ENCODE assay signal across 30 cellular contexts in genomic region chr7:123729217-123729578, GRCh38. TPM values are rescaled to one million over a fixed set of nuclear protein-coding genes. Genes with fewer than 3 reads are reported as not detected.
DNase-seq lines count a peak whose midpoint lies in the region; ATAC-seq, FAIRE-seq and TF ChIP-seq lines count a peak whose summit lies in the region.
"Had no signal": no experiment of that assay in that cellular context is flagged by ENCODE, and none has a peak within 500 bp of the region (broad histone marks: within the 10 kb centered on the region; RNA-seq: fewer than 3 reads in every experiment).

No MANE protein-coding gene starts in this region.

- no peak overlapping the region for H2AFZ ChIP-seq in K562 (ENCODE audit: low read depth, low read length)

- H3K4me3 ChIP-seq in K562: no peak overlapping the region
- no peak overlapping the region for H3K4me3 ChIP-seq in tibial nerve
- H3K4me3 ChIP-seq: A549; BLaER1; BLaER1 treated with 17β-estradiol and CSF1 and Interleukin-3, amounts not matched to agents 10 nM and 100 nM had no signal

- H3K36me3 ChIP-seq in K562 (ENCODE audit: control insufficient read depth, insufficient read depth, low read length) (peaks cover 17% of the 10 kb centered on the region), tibial nerve (no peaks in the 10 kb centered on the region)
- H3K36me3 ChIP-seq: BE2C had no signal

- no peaks in the 10 kb centered on the region for H3K27me3 ChIP-seq in K562 (ENCODE audit: control insufficient read depth in 2 of 2, insufficient read depth in 2 of 2, low read length in 2 of 2)
- H3K27me3 ChIP-seq in tibial nerve: no peaks in the 10 kb centered on the region
- H3K27me3 ChIP-seq: BE2C; BLaER1; BLaER1 treated with 17β-estradiol and CSF1 and Interleukin-3, amounts not matched to agents 10 nM and 100 nM had no signal

- TF ChIP-seq EP300 in K562 (IDR thresholded peaks at IDR 0.05; ENCODE audit: low read length) (no peak), tibial nerve (IDR thresholded peaks at IDR 0.05) (no peak)

- POLR2A ChIA-PET in K562 (lab: Yijun Ruan, JAX): interaction anchor here (0.9 to 3.0 kb wide), 4 partner anchors 12 to 20 kb away, joined by 3 to 13 read pairs (median 8); partner anchors contain the start of gene WASL

- H3K9me3 ChIP-seq in K562 (replicated peaks; ENCODE audit: control insufficient read depth, insufficient read depth, low read depth, low read length): peaks cover 16% of the 10 kb centered on the region
- peaks cover 0 to 9% (median 0%) of the 10 kb centered on the region in 4 donors for H3K9me3 ChIP-seq in tibial nerve
- H3K9me3 ChIP-seq: BE2C had no signal

- intact Hi-C loops in K562 (cut with micrococcal nuclease): loop anchor here (5.0 kb wide), 1 partner anchor 1838 kb away; no protein-coding TSS in a partner anchor

- no TSS peak for BruUV-seq in K562 (replicated peaks; lab: Mats Ljungman, UMichigan)

- no peaks in the 10 kb centered on the region for H3K9me1 ChIP-seq in K562 (ENCODE audit: control insufficient read depth, insufficient read depth, low read length)

- no peak for DNase-seq in K562 (ENCODE audit: extremely low read depth in 1 of 4, low spot score in 3 of 4)
- DNase-seq in A172 (ENCODE audit: low spot score): no peak
- no peak for DNase-seq in tibial nerve (ENCODE audit: low spot score in 2 of 2)
- DNase-seq: 8988T; ACHN; AML-193; BE2C; C1 segment of cervical spinal cord; Caco-2; Calu3; CD4-positive, alpha-beta memory T cell; CD4-positive, alpha-beta T cell; CD4-positive, CD25-positive, alpha-beta regulatory T cell; CD8-positive, alpha-beta memory T cell; CD8-positive, alpha-beta T cell; COR-L47; DMS 273 treated with DMSO at 0.1 percent for 48 hours; DMS153; DMS53; DMS79; DMS79 treated with DMSO at 0.1 percent for 48 hours; DND-41; EL had no signal

- 0 out of 2 replicates have a peak, but pooled peaks cover 2% of the 10 kb centered on the region for H4K20me1 ChIP-seq in K562 (replicated peaks; ENCODE audit: control insufficient read depth, insufficient read depth, low read length)

- H3K9ac ChIP-seq in K562 (ENCODE audit: insufficient read depth in 1 of 2, low read depth in 2 of 2, low read length in 2 of 2): peak overlapping the region in 1 of 2 experiments; percentile 47; a peak in 1 of 4 replicates
- H3K9ac ChIP-seq: BLaER1; BLaER1 treated with 17β-estradiol and CSF1 and Interleukin-3, amounts not matched to agents 10 nM and 100 nM had no signal

- H3K27ac ChIP-seq in K562 (ENCODE audit: extremely low read depth, low read depth, low read length) (peak overlapping the region; percentile 57; the same call in 2 of the 3 replicates), tibial nerve (no peak overlapping the region)
- H3K27ac ChIP-seq: 22Rv1; BLaER1; BLaER1 treated with 17β-estradiol and CSF1 and Interleukin-3, amounts not matched to agents 10 nM and 100 nM; C4-2B had no signal

- no peak overlapping the region; the same call in 1 of the 2 replicates for H3K4me2 ChIP-seq in K562 (ENCODE audit: insufficient read depth, low read length)
- H3K4me2 ChIP-seq: A549; BLaER1; BLaER1 treated with 17β-estradiol and CSF1 and Interleukin-3, amounts not matched to agents 10 nM and 100 nM had no signal

- in situ Hi-C loops in K562 (cut with MboI): no loop called here

- ATAC-seq in K562: peak; percentile 5
- ATAC-seq: CD8-positive, alpha-beta T cell had no signal

- peaks cover 100% of the 10 kb centered on the region for H3K79me2 ChIP-seq in K562 (ENCODE audit: control insufficient read depth, insufficient read depth, low read length)

- CTCF ChIA-PET in K562 (lab: Yijun Ruan, JAX; ENCODE audit: low intra/inter-chr PET ratio): interaction anchor here (0.6 kb wide), 1 partner anchor 1518 kb away, joined by 3 read pairs; no protein-coding TSS in a partner anchor

- WGBS in K562 (ENCODE audit: insufficient coverage, low coverage, missing lambda C conversion rate): 74% methylated on average over 1 of the region's 1 CpG
- WGBS in tibial nerve, 2 donors: 78 to 83% methylated on average over 1 of the region's 1 CpG

- peaks cover 9 to 13% of the 10 kb centered on the region in 2 experiments; a peak in 4 of 5 replicates for H3K4me1 ChIP-seq in K562 (replicated peaks in 1 of 2; ENCODE audit: control insufficient read depth in 2 of 2, insufficient read depth in 2 of 2, low read length in 2 of 2)
- peaks cover 0 to 48% (median 9%) of the 10 kb centered on the region in 4 donors for H3K4me1 ChIP-seq in tibial nerve
- H3K4me1 ChIP-seq: BE2C had no signal

- TF ChIP-seq RAD21 in K562 (CRISPR knock-in tag; conservative IDR thresholded peaks at IDR 0.05 in 1 of 2, IDR thresholded peaks at IDR 0.05 in 1 of 2): no peak

- TF ChIP-seq POLR2A in K562 (conservative IDR thresholded peaks at IDR 0.05) (no peak), tibial nerve (IDR thresholded peaks at IDR 0.05) (no peak)

- TF ChIP-seq CTCF in K562 (IDR thresholded peaks at IDR 0.05 in 2 of 3, conservative IDR thresholded peaks at IDR 0.05 in 1 of 3; ENCODE audit: insufficient read depth in 2 of 3, low read depth in 1 of 3, low read length in 3 of 3) (no peak), tibial nerve (IDR thresholded peaks at IDR 0.05) (no peak)

- no peak for FAIRE-seq in K562 (lab: Jason Lieb, UNC)
- peak; percentile 78 for FAIRE-seq in islet of Langerhans (lab: Jason Lieb, UNC)
- FAIRE-seq: A549, D721Med had no signal

TF ChIP-seq in K562, 482 proteins besides CTCF, POLR2A, EP300 and RAD21 (continues in another document):
- TF ChIP-seq ZNF695 (CRISPR knock-in tag; IDR thresholded peaks at IDR 0.05): no peak
- no peak for TF ChIP-seq PML (IDR thresholded peaks at IDR 0.05; ENCODE audit: low read length)
- TF ChIP-seq, protein P1, sequence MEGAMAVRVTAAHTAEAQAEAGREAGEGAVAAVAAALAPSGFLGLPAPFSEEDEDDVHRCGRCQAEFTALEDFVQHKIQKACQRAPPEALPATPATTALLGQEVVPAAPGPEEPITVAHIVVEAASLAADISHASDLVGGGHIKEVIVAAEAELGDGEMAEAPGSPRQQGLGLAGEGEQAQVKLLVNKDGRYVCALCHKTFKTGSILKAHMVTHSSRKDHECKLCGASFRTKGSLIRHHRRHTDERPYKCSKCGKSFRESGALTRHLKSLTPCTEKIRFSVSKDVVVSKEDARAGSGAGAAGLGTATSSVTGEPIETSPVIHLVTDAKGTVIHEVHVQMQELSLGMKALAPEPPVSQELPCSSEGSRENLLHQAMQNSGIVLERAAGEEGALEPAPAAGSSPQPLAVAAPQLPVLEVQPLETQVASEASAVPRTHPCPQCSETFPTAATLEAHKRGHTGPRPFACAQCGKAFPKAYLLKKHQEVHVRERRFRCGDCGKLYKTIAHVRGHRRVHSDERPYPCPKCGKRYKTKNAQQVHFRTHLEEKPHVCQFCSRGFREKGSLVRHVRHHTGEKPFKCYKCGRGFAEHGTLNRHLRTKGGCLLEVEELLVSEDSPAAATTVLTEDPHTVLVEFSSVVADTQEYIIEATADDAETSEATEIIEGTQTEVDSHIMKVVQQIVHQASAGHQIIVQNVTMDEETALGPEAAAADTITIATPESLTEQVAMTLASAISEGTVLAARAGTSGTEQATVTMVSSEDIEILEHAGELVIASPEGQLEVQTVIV (CRISPR knock-in tag; IDR thresholded peaks at IDR 0.05; ENCODE audit: borderline replicate concordance): peak; percentile 69; the same call in 1 of the 2 replicates
- TF ChIP-seq, protein P2, sequence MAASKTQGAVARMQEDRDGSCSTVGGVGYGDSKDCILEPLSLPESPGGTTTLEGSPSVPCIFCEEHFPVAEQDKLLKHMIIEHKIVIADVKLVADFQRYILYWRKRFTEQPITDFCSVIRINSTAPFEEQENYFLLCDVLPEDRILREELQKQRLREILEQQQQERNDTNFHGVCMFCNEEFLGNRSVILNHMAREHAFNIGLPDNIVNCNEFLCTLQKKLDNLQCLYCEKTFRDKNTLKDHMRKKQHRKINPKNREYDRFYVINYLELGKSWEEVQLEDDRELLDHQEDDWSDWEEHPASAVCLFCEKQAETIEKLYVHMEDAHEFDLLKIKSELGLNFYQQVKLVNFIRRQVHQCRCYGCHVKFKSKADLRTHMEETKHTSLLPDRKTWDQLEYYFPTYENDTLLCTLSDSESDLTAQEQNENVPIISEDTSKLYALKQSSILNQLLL (CRISPR knock-in tag; IDR thresholded peaks at IDR 0.05; ENCODE audit: borderline replicate concordance): no peak
- peak in 1 of 2 experiments; percentile 1; a peak in 1 of 4 replicates for TF ChIP-seq TBL1XR1 (IDR thresholded peaks at IDR 0.05; ENCODE audit: low read length in 2 of 2)
- TF ChIP-seq ILF3 (IDR thresholded peaks at IDR 0.05; ENCODE audit: borderline replicate concordance): 0 out of 2 replicates have a peak, but pooled peaks have one; percentile 50

RNA-seq across cellular contexts. Expression of gene WASL, which starts 19.6 kb away (rescaled TPM):
- total RNA-seq in K562 (2011; cell fraction: chromatin; rRNA removed; ENCODE audit: low replicate concordance): 10.9 and 28.5 TPM in 2 replicates
- total RNA-seq in K562 (2011; cell fraction: nucleolus; rRNA removed): 10.0 and 12.2 TPM in 2 replicates
- 19.1 and 41.4 TPM in 2 replicates for total RNA-seq in K562 (2011; cell fraction: nucleoplasm; rRNA removed)
- total RNA-seq in K562 (2014; rRNA removed): 4.1 and 5.9 TPM in 2 replicates
- total RNA-seq in K562 (2014; rRNA removed; fragmentation: Illumina TruSeq; extraction: Trizol): 9.6 and 9.9 TPM in 2 replicates
- 8.5 and 8.7 TPM in 2 replicates for total RNA-seq in K562 (2015; rRNA removed; fragmentation: Illumina TruSeq; extraction: Trizol)
- total RNA-seq in K562 (2021): 12.9 and 13.9 TPM in 2 replicates
- 5.6 and 8.3 TPM in 2 replicates for polyA plus RNA-seq in K562 (2011; rRNA removed)
- 2.0 and 2.8 TPM in 2 replicates for polyA plus RNA-seq in K562 (2011; cell fraction: cytosol; rRNA removed)
- 10.4 and 11.6 TPM in 2 replicates for polyA plus RNA-seq in K562 (2011; cell fraction: nucleus; rRNA removed)
- 8.4 and 12.5 TPM in 2 replicates for polyA plus RNA-seq in K562 (2012)
- 10.2 and 10.9 TPM in 2 replicates for polyA plus RNA-seq in K562 (2014; fragmentation: Illumina TruSeq; extraction: Trizol)
- polyA plus RNA-seq in K562 (2014; fragmentation: Nextera tagmentation; extraction: Ambion mirVana): 1 to 10 TPM; 3.2 to 4.4 TPM
- 6.6 and 8.1 TPM in 2 replicates for polyA plus RNA-seq in K562 (2014; rRNA removed)
- 7.6 and 9.3 TPM in 2 replicates for polyA minus RNA-seq in K562 (2011; rRNA and poly(A)+ RNA removed)
- polyA minus RNA-seq in K562 (2011; cell fraction: cytosol; rRNA and poly(A)+ RNA removed): 4.5 and 6.2 TPM in 2 replicates
- polyA minus RNA-seq in K562 (2011; cell fraction: nucleus; rRNA and poly(A)+ RNA removed): 29.4 and 36.2 TPM in 2 replicates
- total RNA-seq in A172 (2014; rRNA removed; shearing (Covaris generic)): 12.1 and 12.4 TPM in 2 replicates
- total RNA-seq in tibial nerve: 10 to 100 TPM; 32.6 to 40.0 (median 37.3) TPM
